Comparison of ENCODE assay signal across 1 cellular context in genomic region chr9:113410207-113411158, GRCh38.
TF ChIP-seq lines count a peak whose summit lies in the region.

Gene C9orf43 (plus strand): TSS chr9:113410747. CDS start chr9:113413494, 2,747 bp downstream.
Gene POLE3 (minus strand): TSS chr9:113410675. CDS start chr9:113410293, 382 bp downstream.

TF ChIP-seq in K562, 482 proteins besides CTCF, POLR2A, EP300 and RAD21 (continued from another document and continues in another):
- TF ChIP-seq ZBTB40 (IDR thresholded peaks at IDR 0.05) (peak; percentile 22), ZBTB40 (CRISPR knock-in tag; IDR thresholded peaks at IDR 0.05) (no peak), GATAD2B (IDR thresholded peaks at IDR 0.05; ENCODE audit: borderline replicate concordance) (peak; percentile 32; the same call in 1 of the 2 replicates), TCFL5 (CRISPR knock-in tag; conservative IDR thresholded peaks at IDR 0.05) (no peak), ZNF57 (CRISPR knock-in tag; IDR thresholded peaks at IDR 0.05) (no peak), MCM2 (IDR thresholded peaks at IDR 0.05; ENCODE audit: low read depth) (no peak), RFX7 (CRISPR knock-in tag; IDR thresholded peaks at IDR 0.05) (no peak), CUX1 (CRISPR knock-in tag; IDR thresholded peaks at IDR 0.05) (no peak; the same call in 1 of the 2 replicates), ZNF143 (CRISPR knock-in tag; IDR thresholded peaks at IDR 0.05) (peak; percentile 93), ZBED1 (IDR thresholded peaks at IDR 0.05) (peak; percentile 53; the same call in 1 of the 2 replicates), ZNF436 (CRISPR knock-in tag; IDR thresholded peaks at IDR 0.05) (no peak), ZNF655 (CRISPR knock-in tag; IDR thresholded peaks at IDR 0.05) (no peak), BDP1 (IDR thresholded peaks at IDR 0.05; ENCODE audit: insufficient read depth, insufficient read length) (no peak), IRF2 (CRISPR knock-in tag; IDR thresholded peaks at IDR 0.05) (no peak), ZC3H11A (IDR thresholded peaks at IDR 0.05; ENCODE audit: low read depth, low read length) (no peak), YBX1 (IDR thresholded peaks at IDR 0.05) (no peak), ZSCAN32 (CRISPR knock-in tag; IDR thresholded peaks at IDR 0.05) (no peak), MTA1 (IDR thresholded peaks at IDR 0.05; ENCODE audit: borderline replicate concordance) (0 out of 2 replicates have a peak, but pooled peaks have one; percentile 23), ZNF609 (CRISPR knock-in tag; IDR thresholded peaks at IDR 0.05; ENCODE audit: borderline replicate concordance) (no peak), ZNF584 (CRISPR knock-in tag; IDR thresholded peaks at IDR 0.05; ENCODE audit: low read depth) (no peak), FOXJ2 (tag; IDR thresholded peaks at IDR 0.05) (peak; percentile 11; the same call in 1 of the 2 replicates), RB1 (IDR thresholded peaks at IDR 0.05; ENCODE audit: low read depth) (peak; percentile 72), HNRNPL (IDR thresholded peaks at IDR 0.05; ENCODE audit: low read depth, low read length) (no peak), SMAD4 (CRISPR knock-in tag; conservative IDR thresholded peaks at IDR 0.05) (peak; percentile 73), MAZ (CRISPR knock-in tag; conservative IDR thresholded peaks at IDR 0.05 in 1 of 2, IDR thresholded peaks at IDR 0.05 in 1 of 2) (peak; percentile 90), CBFA2T2 (conservative IDR thresholded peaks at IDR 0.05) (peak; percentile 58), ZFP30 (CRISPR knock-in tag; IDR thresholded peaks at IDR 0.05; ENCODE audit: borderline replicate concordance) (no peak), ELF4 (CRISPR knock-in tag; IDR thresholded peaks at IDR 0.05) (peak; percentile 32; the same call in 1 of the 2 replicates), RBM22 (IDR thresholded peaks at IDR 0.05; ENCODE audit: low read depth, low read length, poor library complexity, severe bottlenecking) (no peak), E2F6 (IDR thresholded peaks at IDR 0.05; ENCODE audit: borderline replicate concordance in 1 of 2, extremely low read depth in 1 of 2, insufficient read depth in 1 of 2, insufficient read length in 1 of 2, low read depth in 1 of 2, low read length in 1 of 2, poor library complexity in 1 of 2, severe bottlenecking in 1 of 2) (peak; percentile 81 to 86), NCOA4 (IDR thresholded peaks at IDR 0.05; ENCODE audit: partially characterized antibody) (no peak), FOXK2 (conservative IDR thresholded peaks at IDR 0.05 in 1 of 2, IDR thresholded peaks at IDR 0.05 in 1 of 2; ENCODE audit: low read depth in 2 of 2) (peak; percentile 70 to 73; a peak in 2 of 4 replicates), FOS (IDR thresholded peaks at IDR 0.05; ENCODE audit: extremely low read depth, insufficient read length) (no peak), STAG1 (CRISPR knock-in tag; IDR thresholded peaks at IDR 0.05; ENCODE audit: borderline replicate concordance) (no peak), E2F8 (IDR thresholded peaks at IDR 0.05; ENCODE audit: low read depth, partially characterized antibody) (peak; percentile 73), SMARCE1 (IDR thresholded peaks at IDR 0.05) (no peak)
